In the genomic region with DNA sequence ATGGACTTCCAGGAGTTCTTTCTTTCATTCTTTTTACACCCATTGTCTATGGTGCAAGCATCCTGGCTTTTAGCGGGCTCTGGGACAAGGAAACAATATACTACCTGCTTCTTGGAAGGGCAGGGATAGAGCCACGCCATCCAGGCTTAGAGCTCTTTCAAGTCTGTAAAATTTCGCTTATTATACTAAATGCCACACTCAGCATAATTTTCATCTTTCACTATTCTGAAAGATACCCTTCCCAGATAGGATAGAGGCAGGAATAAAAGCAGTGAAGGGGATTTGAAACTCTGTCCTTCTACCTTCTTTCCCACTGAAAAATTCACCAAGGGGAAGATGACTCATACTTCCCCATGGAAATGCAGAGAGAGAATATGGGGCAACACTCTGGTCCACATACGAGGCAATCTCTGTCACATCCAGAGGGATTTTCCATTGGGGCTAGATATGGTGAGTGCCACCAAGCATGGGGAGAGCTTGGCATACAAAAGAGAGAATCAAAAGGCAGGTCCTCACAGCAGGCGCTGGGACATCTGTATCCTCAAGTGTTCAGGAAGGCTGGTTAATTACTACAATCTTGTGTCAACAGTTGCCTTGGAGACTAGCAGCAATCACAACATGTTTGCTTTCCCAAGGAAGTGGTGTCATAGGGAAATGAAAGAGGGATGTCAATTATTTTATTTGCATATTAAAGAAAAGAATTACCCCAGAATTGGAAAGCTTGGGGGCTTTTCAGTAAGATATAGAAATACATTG, we compare ENCODE assay signal across 16 cellular contexts.
DNase-seq lines count a peak whose midpoint lies in the region; ATAC-seq and TF ChIP-seq lines count a peak whose summit lies in the region.
"Had no signal": no experiment of that assay in that cellular context is flagged by ENCODE, and none has a peak within 500 bp of the region (broad histone marks: within the 10 kb centered on the region; RNA-seq: fewer than 3 reads in every experiment).

No MANE protein-coding gene starts in this region.

- H3K27ac ChIP-seq in angular gyrus (ENCODE audit: low read depth, low read length) (peak overlapping the region; percentile 19), substantia nigra (ENCODE audit: low read depth, low read length, poor library complexity, severe bottlenecking) (peak overlapping the region; percentile 93), RWPE1 (no peak overlapping the region)
- H3K27ac ChIP-seq: sigmoid colon had no signal

- CTCF ChIA-PET in RWPE1 (lab: Yijun Ruan, JAX): no interaction called here

- ATAC-seq in HG03460 (IDR thresholded peaks at IDR 0.05; ENCODE audit: unreplicated experiment): no peak
- no peak for ATAC-seq in GM21723 (IDR thresholded peaks at IDR 0.05; ENCODE audit: unreplicated experiment)
- ATAC-seq: activated T-cell treated with anti-CD3 and anti-CD28 coated beads, Interleukin-2, amount 50 U/mL, for 4 hours had no signal

- DNase-seq in NCI-H526 (lab: John Stamatoyannopoulos, UW) (peak; percentile 11 to 31), NCI-H526 treated with DMSO at 0.1 percent for 48 hours (lab: John Stamatoyannopoulos, UW) (no peak), NCI-H2081 treated with DMSO at 0.1 percent for 48 hours (lab: John Stamatoyannopoulos, UW) (peak; percentile 91), substantia nigra (lab: John Stamatoyannopoulos, UW) (no peak), RWPE1 (ENCODE audit: low spot score) (no peak)
- DNase-seq: activated T-cell treated with anti-CD3 and anti-CD28 coated beads, Interleukin-2, amount 50 U/mL, for 4 hours; CD8-positive, alpha-beta memory T cell; effector CD4-positive, alpha-beta T cell; GF-D8; HFFc6; NCI-H187; sigmoid colon; stimulated activated CD4-positive, alpha-beta T cell treated with anti-CD3 and anti-CD28 coated beads, Interleukin-4, amount 100 ng/mL, for 1 hour had no signal

- no peak for TF ChIP-seq CTCF in RWPE1 (conservative IDR thresholded peaks at IDR 0.05; ENCODE audit: low read depth)

- POLR2A ChIA-PET in RWPE1 (lab: Yijun Ruan, JAX; ENCODE audit: low non-redundant PET): no interaction called here

Comparison
In these comparisons a context has a peak if more than half of its experiments do, and no peak if none do; other contexts are left out.
1. DNase-seq: peak in NCI-H526 (2 of 2) and NCI-H2081 treated with DMSO at 0.1 percent for 48 hours (single experiment); none in NCI-H526 treated with DMSO at 0.1 percent for 48 hours (single experiment), substantia nigra (0 of 49) and RWPE1 (single experiment).